21 cellular contexts compared by ENCODE assay signal in the genomic region with DNA sequence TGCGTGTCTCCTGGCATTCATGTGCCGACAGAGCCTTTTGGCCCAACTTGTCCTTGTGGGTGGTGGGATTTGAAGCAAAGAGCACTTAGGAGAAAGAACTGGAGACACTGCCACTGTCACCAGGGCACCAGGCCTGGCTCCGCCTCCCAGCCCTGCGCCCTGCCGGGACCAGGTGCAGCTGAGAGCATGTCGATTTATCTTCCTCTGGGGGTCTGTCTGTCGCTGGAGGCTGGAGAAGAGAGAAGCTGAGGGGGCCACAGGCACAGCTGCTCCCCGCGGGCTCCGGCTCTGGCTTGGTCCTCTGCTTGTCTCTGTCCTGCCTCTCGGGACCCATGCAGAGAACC.
"Had no signal": no experiment of that assay in that cellular context is flagged by ENCODE, and none has a peak within 500 bp of the region (broad histone marks: within the 10 kb centered on the region; RNA-seq: fewer than 3 reads in every experiment).

No MANE protein-coding gene starts in this region.

- DNase-seq: Karpas-422, KG1, MG63, NCI-H1092, NCI-H1105 treated with DMSO at 0.1 percent for 48 hours, NCI-H1417 treated with DMSO at 0.1 percent for 48 hours, NCI-H146, NCI-H1694 treated with DMSO at 0.1 percent for 48 hours, NCI-H1930, NCI-H2081 treated with DMSO at 0.1 percent for 48 hours, NCI-H2171, NCI-H226, NCI-H446, NCI-H510A, NCI-H524 treated with DMSO at 0.1 percent for 48 hours, NCI-H69, NCI-H774, SHP77, SK-N-SH had no signal

- H3K27ac ChIP-seq: RWPE1 had no signal

- H3K9me3 ChIP-seq: MG63, SK-N-SH had no signal

- H3K4me3 ChIP-seq: MG63 had no signal

- ATAC-seq: Panc1 had no signal

- H3K4me2 ChIP-seq: SK-N-SH had no signal

- H3K9ac ChIP-seq: SK-N-SH had no signal

- H3K27me3 ChIP-seq: MG63 had no signal
